In genomic region chr19:45038931-45039893, GRCh38 we compare ENCODE assay signal across 8 cellular contexts. TPM values are rescaled to one million over a fixed set of nuclear protein-coding genes. Genes with fewer than 3 reads are reported as not detected.
DNase-seq lines count a peak whose midpoint lies in the region; ATAC-seq, FAIRE-seq and TF ChIP-seq lines count a peak whose summit lies in the region.

A gene with protein sequence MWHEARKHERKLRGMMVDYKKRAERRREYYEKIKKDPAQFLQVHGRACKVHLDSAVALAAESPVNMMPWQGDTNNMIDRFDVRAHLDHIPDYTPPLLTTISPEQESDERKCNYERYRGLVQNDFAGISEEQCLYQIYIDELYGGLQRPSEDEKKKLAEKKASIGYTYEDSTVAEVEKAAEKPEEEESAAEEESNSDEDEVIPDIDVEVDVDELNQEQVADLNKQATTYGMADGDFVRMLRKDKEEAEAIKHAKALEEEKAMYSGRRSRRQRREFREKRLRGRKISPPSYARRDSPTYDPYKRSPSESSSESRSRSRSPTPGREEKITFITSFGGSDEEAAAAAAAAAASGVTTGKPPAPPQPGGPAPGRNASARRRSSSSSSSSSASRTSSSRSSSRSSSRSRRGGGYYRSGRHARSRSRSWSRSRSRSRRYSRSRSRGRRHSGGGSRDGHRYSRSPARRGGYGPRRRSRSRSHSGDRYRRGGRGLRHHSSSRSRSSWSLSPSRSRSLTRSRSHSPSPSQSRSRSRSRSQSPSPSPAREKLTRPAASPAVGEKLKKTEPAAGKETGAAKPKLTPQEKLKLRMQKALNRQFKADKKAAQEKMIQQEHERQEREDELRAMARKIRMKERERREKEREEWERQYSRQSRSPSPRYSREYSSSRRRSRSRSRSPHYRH (plus strand): TSS chr19:45039045. CDS start chr19:45040213, 1,168 bp downstream.

- H3K27ac ChIP-seq in kidney (ENCODE audit: low read depth in 2 of 2, low read length in 2 of 2) = peak within 1 kb of the TSS; percentile 91 to 95

- in situ Hi-C loops in ACHN (cut with HindIII; ENCODE audit: low pct_ligation_motif_present, low pct_unique_long_range_greater_than_20kb, low sequenced_read_pairs) = no loop called here

- no peaks in the 10 kb centered on the region for H3K9me3 ChIP-seq in kidney (ENCODE audit: control insufficient read depth in 1 of 2, low read length in 2 of 2)

- no peaks in the 10 kb centered on the region for H3K9me3 Mint-ChIP-seq in central memory CD8-positive, alpha-beta T cell

- FAIRE-seq in kidney (lab: Jason Lieb, UNC) = peak; percentile 73

- H3K36me3 ChIP-seq in kidney (ENCODE audit: control insufficient read depth in 1 of 2, insufficient read depth in 2 of 2, low read length in 2 of 2) = peaks cover 16 to 18% of the 10 kb centered on the region in 2 donors

- H3K36me3 Mint-ChIP-seq in central memory CD8-positive, alpha-beta T cell (ENCODE audit: insufficient read depth) = peaks cover 47% of the 10 kb centered on the region

- peak within 1 kb of the TSS; percentile 73 to 93 for H3K4me3 ChIP-seq in kidney (ENCODE audit: low read length in 2 of 2)

- TF ChIP-seq CTCF in kidney (IDR thresholded peaks at IDR 0.05; ENCODE audit: borderline replicate concordance, extremely low read depth, insufficient read depth) = no peak

- DNase-seq in ACHN (peak; percentile 88), NCI-H2227 treated with DMSO at 0.1 percent for 48 hours (lab: John Stamatoyannopoulos, UW) (peak; percentile 85), kidney (peak; percentile 97)
- DNase-seq in central memory CD8-positive, alpha-beta T cell (ENCODE audit: low spot score in 2 of 2) = peak; percentile 76 to 78
- DNase-seq in stimulated activated CD4-positive, alpha-beta T cell treated with anti-CD3 and anti-CD28 coated beads, Interleukin-15, amount 100 ng/mL, for 1 hour (ENCODE audit: low read depth in 1 of 2, low spot score in 1 of 2) = peak; percentile 72 to 82

- peak within 1 kb of the TSS; percentile 88 for H3K4me3 Mint-ChIP-seq in central memory CD8-positive, alpha-beta T cell

- peaks cover 8 to 16% of the 10 kb centered on the region in 2 donors for H3K4me1 ChIP-seq in kidney (ENCODE audit: control insufficient read depth in 1 of 2, insufficient read depth in 1 of 2, low read depth in 1 of 2, low read length in 2 of 2)

- H3K9ac ChIP-seq in kidney (ENCODE audit: low read length in 2 of 2) = peak within 1 kb of the TSS; percentile 77 to 94

- intact Hi-C loops in kidney (cut with DNase I) = loop anchor here (10.0 kb wide), 1 partner anchor 146 kb away; no protein-coding TSS in a partner anchor

- no peaks in the 10 kb centered on the region for H3K27me3 Mint-ChIP-seq in central memory CD8-positive, alpha-beta T cell

- peaks cover 37% of the 10 kb centered on the region for H3K4me1 Mint-ChIP-seq in central memory CD8-positive, alpha-beta T cell

- H3K27ac Mint-ChIP-seq in central memory CD8-positive, alpha-beta T cell (ENCODE audit: low read depth) = peak within 1 kb of the TSS; percentile 85

- ATAC-seq in GM18873 (IDR thresholded peaks at IDR 0.05; ENCODE audit: low FRiP score, unreplicated experiment) (peak; percentile 43), HG03139 (IDR thresholded peaks at IDR 0.05; ENCODE audit: unreplicated experiment) (peak; percentile 79)
- ATAC-seq in activated CD4-positive, CD25-positive, alpha-beta regulatory T cell treated with anti-CD3 and anti-CD28 coated beads, Interleukin-2, amount 50 U/mL, for 24 hours = peak; percentile 97
- ATAC-seq in central memory CD8-positive, alpha-beta T cell (replicated peaks; ENCODE audit: extremely low read depth, poor library complexity, severe bottlenecking) = peak; percentile 94

RNA-seq across cellular contexts. Expression of the gene that starts here (rescaled TPM):
- total RNA-seq in kidney = 83.6 TPM
- polyA plus RNA-seq in kidney (ENCODE audit: insufficient read depth, low read depth, low replicate concordance) = 38.0 TPM

Comparison
In these comparisons a context has a peak if more than half of its experiments do, and no peak if none do; other contexts are left out.
1. Peak in every context shown above with its lines: DNase-seq, ATAC-seq, H3K4me3 ChIP-seq and H3K27ac ChIP-seq.
2. ATAC-seq: peak in every context shown above with its lines; median percentile 97 in activated CD4-positive, CD25-positive, alpha-beta regulatory T cell treated with anti-CD3 and anti-CD28 coated beads, Interleukin-2, amount 50 U/mL, for 24 hours; 94 in central memory CD8-positive, alpha-beta T cell; 79 in HG03139; 43 in GM18873.